In the genomic region with DNA sequence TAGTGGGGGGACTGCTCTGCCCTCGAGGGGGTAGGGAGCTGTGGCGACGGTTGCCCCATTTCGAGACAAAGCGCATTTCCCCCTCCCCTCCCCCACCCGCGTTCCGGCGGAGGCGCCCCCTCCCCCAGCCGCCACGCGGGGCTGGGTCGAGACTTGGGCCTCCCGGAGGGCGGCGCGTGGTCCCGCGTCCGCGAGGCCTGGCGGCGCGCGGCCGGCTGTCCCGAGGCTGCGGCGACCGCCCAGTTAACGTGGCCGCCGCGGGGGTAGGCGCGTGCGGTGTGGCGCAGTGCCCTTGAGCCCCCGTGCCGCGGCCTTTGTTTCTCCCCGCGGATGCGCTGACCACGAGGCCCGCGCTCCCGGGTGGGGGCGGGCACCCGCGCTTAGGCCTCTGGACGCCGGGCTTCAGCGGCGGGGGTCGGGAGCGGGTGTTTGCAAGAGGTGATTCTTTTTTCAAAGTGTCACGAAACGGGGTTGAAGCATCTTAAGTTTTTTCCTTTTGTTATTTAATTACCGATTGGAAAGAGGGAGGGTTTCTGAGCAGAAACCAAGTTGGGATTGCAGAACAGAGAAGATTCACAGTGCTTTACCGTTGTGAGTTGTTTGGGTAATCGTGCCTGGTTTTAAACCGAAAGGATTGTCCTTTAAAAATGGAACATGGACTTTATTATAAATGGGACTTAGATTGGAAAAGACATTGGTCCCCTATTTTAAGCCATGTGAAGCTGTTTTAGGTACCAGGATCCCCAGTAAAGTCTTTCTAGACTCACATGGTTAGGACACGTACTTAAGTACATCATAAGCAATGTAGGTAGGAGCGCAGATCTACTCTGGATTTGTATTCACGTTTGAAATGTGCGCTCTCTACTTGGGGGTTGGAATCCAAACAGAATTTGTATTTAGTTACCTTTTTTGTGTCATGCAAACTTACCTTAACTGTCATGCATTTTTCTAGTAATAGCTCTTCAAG, we compare ENCODE assay signal across 1 cellular context.
TF ChIP-seq lines count a peak whose summit lies in the region.

No MANE protein-coding gene starts in this region.

TF ChIP-seq in K562, 482 proteins besides CTCF, POLR2A, EP300 and RAD21 (continues in another document):
- TF ChIP-seq, protein P1, sequence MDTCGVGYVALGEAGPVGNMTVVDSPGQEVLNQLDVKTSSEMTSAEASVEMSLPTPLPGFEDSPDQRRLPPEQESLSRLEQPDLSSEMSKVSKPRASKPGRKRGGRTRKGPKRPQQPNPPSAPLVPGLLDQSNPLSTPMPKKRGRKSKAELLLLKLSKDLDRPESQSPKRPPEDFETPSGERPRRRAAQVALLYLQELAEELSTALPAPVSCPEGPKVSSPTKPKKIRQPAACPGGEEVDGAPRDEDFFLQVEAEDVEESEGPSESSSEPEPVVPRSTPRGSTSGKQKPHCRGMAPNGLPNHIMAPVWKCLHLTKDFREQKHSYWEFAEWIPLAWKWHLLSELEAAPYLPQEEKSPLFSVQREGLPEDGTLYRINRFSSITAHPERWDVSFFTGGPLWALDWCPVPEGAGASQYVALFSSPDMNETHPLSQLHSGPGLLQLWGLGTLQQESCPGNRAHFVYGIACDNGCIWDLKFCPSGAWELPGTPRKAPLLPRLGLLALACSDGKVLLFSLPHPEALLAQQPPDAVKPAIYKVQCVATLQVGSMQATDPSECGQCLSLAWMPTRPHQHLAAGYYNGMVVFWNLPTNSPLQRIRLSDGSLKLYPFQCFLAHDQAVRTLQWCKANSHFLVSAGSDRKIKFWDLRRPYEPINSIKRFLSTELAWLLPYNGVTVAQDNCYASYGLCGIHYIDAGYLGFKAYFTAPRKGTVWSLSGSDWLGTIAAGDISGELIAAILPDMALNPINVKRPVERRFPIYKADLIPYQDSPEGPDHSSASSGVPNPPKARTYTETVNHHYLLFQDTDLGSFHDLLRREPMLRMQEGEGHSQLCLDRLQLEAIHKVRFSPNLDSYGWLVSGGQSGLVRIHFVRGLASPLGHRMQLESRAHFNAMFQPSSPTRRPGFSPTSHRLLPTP (IDR thresholded peaks at IDR 0.05; ENCODE audit: borderline replicate concordance, extremely low read depth, insufficient read length): no peak
- TF ChIP-seq ZNF668 (CRISPR knock-in tag; IDR thresholded peaks at IDR 0.05): no peak
- TF ChIP-seq PCBP1 (IDR thresholded peaks at IDR 0.05; ENCODE audit: low read depth, low read length, poor library complexity, severe bottlenecking): peak; percentile 16
- TF ChIP-seq MYBL2 (IDR thresholded peaks at IDR 0.05; ENCODE audit: low read depth): no peak
- TF ChIP-seq MYBL2 (CRISPR knock-in tag; IDR thresholded peaks at IDR 0.05; ENCODE audit: borderline replicate concordance): no peak
- TF ChIP-seq, protein P2, sequence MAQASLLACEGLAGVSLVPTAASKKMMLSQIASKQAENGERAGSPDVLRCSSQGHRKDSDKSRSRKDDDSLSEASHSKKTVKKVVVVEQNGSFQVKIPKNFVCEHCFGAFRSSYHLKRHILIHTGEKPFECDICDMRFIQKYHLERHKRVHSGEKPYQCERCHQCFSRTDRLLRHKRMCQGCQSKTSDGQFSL (CRISPR knock-in tag; IDR thresholded peaks at IDR 0.05): peak; percentile 17; the same call in 1 of the 2 replicates
- TF ChIP-seq, protein P2 (tag; IDR thresholded peaks at IDR 0.05): no peak
- TF ChIP-seq, protein P3, sequence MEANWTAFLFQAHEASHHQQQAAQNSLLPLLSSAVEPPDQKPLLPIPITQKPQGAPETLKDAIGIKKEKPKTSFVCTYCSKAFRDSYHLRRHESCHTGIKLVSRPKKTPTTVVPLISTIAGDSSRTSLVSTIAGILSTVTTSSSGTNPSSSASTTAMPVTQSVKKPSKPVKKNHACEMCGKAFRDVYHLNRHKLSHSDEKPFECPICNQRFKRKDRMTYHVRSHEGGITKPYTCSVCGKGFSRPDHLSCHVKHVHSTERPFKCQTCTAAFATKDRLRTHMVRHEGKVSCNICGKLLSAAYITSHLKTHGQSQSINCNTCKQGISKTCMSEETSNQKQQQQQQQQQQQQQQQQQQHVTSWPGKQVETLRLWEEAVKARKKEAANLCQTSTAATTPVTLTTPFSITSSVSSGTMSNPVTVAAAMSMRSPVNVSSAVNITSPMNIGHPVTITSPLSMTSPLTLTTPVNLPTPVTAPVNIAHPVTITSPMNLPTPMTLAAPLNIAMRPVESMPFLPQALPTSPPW (CRISPR knock-in tag; IDR thresholded peaks at IDR 0.05): no peak; the same call in 1 of the 2 replicates
- no peak for TF ChIP-seq ETS2 (tag; IDR thresholded peaks at IDR 0.05; ENCODE audit: borderline replicate concordance, poor library complexity, severe bottlenecking)
- 0 out of 4 replicates have a peak, but pooled peaks of 1 of the 2 experiments have one; percentile 52 for TF ChIP-seq KDM1A (IDR thresholded peaks at IDR 0.05)
- TF ChIP-seq TEAD4 (IDR thresholded peaks at IDR 0.05; ENCODE audit: low read length): no peak; the same call in 1 of the 2 replicates
- 0 out of 2 replicates have a peak, but pooled peaks have one; percentile 30 for TF ChIP-seq TEAD4 (CRISPR knock-in tag; IDR thresholded peaks at IDR 0.05; ENCODE audit: borderline replicate concordance)
- TF ChIP-seq ADNP (tag; IDR thresholded peaks at IDR 0.05): no peak
- peak; percentile 37; the same call in 1 of the 2 replicates for TF ChIP-seq KLF13 (tag; IDR thresholded peaks at IDR 0.05; ENCODE audit: borderline replicate concordance, low read depth)
- TF ChIP-seq, protein P4, sequence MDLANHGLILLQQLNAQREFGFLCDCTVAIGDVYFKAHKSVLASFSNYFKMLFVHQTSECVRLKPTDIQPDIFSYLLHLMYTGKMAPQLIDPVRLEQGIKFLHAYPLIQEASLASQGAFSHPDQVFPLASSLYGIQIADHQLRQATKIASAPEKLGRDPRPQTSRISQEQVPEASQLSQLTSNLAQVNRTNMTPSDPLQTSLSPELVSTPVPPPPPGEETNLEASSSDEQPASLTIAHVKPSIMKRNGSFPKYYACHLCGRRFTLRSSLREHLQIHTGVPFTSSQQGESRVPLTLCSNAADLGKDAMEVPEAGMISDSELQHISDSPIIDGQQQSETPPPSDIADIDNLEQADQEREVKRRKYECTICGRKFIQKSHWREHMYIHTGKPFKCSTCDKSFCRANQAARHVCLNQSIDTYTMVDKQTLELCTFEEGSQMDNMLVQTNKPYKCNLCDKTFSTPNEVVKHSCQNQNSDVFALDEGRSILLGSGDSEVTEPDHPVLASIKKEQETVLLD (IDR thresholded peaks at IDR 0.05): no peak
- TF ChIP-seq RUNX1 (IDR thresholded peaks at IDR 0.05; ENCODE audit: low read depth): no peak
- no peak for TF ChIP-seq SRSF7 (optimal IDR thresholded peaks at IDR 0.05; ENCODE audit: low read depth, low read length)
- TF ChIP-seq, protein P5, sequence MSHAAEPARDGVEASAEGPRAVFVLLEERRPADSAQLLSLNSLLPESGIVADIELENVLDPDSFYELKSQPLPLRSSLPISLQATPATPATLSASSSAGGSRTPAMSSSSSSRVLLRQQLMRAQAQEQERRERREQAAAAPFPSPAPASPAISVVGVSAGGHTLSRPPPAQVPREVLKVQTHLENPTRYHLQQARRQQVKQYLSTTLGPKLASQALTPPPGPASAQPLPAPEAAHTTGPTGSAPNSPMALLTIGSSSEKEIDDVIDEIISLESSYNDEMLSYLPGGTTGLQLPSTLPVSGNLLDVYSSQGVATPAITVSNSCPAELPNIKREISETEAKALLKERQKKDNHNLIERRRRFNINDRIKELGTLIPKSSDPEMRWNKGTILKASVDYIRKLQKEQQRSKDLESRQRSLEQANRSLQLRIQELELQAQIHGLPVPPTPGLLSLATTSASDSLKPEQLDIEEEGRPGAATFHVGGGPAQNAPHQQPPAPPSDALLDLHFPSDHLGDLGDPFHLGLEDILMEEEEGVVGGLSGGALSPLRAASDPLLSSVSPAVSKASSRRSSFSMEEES (CRISPR knock-in tag; IDR thresholded peaks at IDR 0.05): no peak
- TF ChIP-seq, protein P6, sequence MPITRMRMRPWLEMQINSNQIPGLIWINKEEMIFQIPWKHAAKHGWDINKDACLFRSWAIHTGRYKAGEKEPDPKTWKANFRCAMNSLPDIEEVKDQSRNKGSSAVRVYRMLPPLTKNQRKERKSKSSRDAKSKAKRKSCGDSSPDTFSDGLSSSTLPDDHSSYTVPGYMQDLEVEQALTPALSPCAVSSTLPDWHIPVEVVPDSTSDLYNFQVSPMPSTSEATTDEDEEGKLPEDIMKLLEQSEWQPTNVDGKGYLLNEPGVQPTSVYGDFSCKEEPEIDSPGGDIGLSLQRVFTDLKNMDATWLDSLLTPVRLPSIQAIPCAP (CRISPR knock-in tag; IDR thresholded peaks at IDR 0.05; ENCODE audit: borderline replicate concordance): no peak
- no peak for TF ChIP-seq POLR2AphosphoS5 (IDR thresholded peaks at IDR 0.05; ENCODE audit: control insufficient read depth, insufficient read depth, low read depth, low read length)
- no peak for TF ChIP-seq ZNF644 (tag; IDR thresholded peaks at IDR 0.05; ENCODE audit: low read depth)
- TF ChIP-seq SOX6 (IDR thresholded peaks at IDR 0.05): no peak
- TF ChIP-seq, protein P7, sequence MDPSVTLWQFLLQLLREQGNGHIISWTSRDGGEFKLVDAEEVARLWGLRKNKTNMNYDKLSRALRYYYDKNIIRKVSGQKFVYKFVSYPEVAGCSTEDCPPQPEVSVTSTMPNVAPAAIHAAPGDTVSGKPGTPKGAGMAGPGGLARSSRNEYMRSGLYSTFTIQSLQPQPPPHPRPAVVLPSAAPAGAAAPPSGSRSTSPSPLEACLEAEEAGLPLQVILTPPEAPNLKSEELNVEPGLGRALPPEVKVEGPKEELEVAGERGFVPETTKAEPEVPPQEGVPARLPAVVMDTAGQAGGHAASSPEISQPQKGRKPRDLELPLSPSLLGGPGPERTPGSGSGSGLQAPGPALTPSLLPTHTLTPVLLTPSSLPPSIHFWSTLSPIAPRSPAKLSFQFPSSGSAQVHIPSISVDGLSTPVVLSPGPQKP (CRISPR knock-in tag; IDR thresholded peaks at IDR 0.05): no peak
- no peak for TF ChIP-seq ZNF12 (CRISPR knock-in tag; IDR thresholded peaks at IDR 0.05)
- no peak for TF ChIP-seq MAFK (IDR thresholded peaks at IDR 0.05; ENCODE audit: low read length)
- TF ChIP-seq CSDE1 (IDR thresholded peaks at IDR 0.05): no peak
- peak; percentile 19 for TF ChIP-seq SAP30 (IDR thresholded peaks at IDR 0.05; ENCODE audit: borderline replicate concordance, insufficient read depth, low read depth, low read length, poor library complexity, severe bottlenecking)
- peak; percentile 77; the same call in 1 of the 2 replicates for TF ChIP-seq L3MBTL2 (IDR thresholded peaks at IDR 0.05)
- peak; percentile 45; the same call in 1 of the 2 replicates for TF ChIP-seq SP1 (CRISPR knock-in tag; IDR thresholded peaks at IDR 0.05)
- no peak for TF ChIP-seq TOE1 (IDR thresholded peaks at IDR 0.05; ENCODE audit: borderline replicate concordance)
- TF ChIP-seq TOE1 (CRISPR knock-in tag; IDR thresholded peaks at IDR 0.05; ENCODE audit: borderline replicate concordance, low read depth): no peak
- TF ChIP-seq, protein P8, sequence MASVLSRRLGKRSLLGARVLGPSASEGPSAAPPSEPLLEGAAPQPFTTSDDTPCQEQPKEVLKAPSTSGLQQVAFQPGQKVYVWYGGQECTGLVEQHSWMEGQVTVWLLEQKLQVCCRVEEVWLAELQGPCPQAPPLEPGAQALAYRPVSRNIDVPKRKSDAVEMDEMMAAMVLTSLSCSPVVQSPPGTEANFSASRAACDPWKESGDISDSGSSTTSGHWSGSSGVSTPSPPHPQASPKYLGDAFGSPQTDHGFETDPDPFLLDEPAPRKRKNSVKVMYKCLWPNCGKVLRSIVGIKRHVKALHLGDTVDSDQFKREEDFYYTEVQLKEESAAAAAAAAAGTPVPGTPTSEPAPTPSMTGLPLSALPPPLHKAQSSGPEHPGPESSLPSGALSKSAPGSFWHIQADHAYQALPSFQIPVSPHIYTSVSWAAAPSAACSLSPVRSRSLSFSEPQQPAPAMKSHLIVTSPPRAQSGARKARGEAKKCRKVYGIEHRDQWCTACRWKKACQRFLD (CRISPR knock-in tag; IDR thresholded peaks at IDR 0.05): no peak
- TF ChIP-seq, protein P9, sequence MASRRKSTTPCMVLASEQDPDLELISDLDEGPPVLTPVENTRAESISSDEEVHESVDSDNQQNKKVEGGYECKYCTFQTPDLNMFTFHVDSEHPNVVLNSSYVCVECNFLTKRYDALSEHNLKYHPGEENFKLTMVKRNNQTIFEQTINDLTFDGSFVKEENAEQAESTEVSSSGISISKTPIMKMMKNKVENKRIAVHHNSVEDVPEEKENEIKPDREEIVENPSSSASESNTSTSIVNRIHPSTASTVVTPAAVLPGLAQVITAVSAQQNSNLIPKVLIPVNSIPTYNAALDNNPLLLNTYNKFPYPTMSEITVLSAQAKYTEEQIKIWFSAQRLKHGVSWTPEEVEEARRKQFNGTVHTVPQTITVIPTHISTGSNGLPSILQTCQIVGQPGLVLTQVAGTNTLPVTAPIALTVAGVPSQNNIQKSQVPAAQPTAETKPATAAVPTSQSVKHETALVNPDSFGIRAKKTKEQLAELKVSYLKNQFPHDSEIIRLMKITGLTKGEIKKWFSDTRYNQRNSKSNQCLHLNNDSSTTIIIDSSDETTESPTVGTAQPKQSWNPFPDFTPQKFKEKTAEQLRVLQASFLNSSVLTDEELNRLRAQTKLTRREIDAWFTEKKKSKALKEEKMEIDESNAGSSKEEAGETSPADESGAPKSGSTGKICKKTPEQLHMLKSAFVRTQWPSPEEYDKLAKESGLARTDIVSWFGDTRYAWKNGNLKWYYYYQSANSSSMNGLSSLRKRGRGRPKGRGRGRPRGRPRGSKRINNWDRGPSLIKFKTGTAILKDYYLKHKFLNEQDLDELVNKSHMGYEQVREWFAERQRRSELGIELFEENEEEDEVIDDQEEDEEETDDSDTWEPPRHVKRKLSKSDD (conservative IDR thresholded peaks at IDR 0.05; ENCODE audit: low read length): no peak
- no peak; a peak in 2 of 4 replicates for TF ChIP-seq MAZ (CRISPR knock-in tag; conservative IDR thresholded peaks at IDR 0.05 in 1 of 2, IDR thresholded peaks at IDR 0.05 in 1 of 2)
- no peak for TF ChIP-seq KLF16 (IDR thresholded peaks at IDR 0.05)
- no peak for TF ChIP-seq ZBTB8A (IDR thresholded peaks at IDR 0.05; ENCODE audit: partially characterized antibody)
- no peak for TF ChIP-seq SIX5 (IDR thresholded peaks at IDR 0.05; ENCODE audit: borderline replicate concordance in 1 of 2, insufficient read depth in 1 of 2, low read depth in 1 of 2, low read length in 2 of 2)
- peak; percentile 72; the same call in 1 of the 2 replicates for TF ChIP-seq GTF2E2 (tag; IDR thresholded peaks at IDR 0.05)
- no peak for TF ChIP-seq NR2C2 (CRISPR knock-in tag; IDR thresholded peaks at IDR 0.05)
- no peak for TF ChIP-seq NR2C2 (tag; IDR thresholded peaks at IDR 0.05)
- TF ChIP-seq, protein P10, sequence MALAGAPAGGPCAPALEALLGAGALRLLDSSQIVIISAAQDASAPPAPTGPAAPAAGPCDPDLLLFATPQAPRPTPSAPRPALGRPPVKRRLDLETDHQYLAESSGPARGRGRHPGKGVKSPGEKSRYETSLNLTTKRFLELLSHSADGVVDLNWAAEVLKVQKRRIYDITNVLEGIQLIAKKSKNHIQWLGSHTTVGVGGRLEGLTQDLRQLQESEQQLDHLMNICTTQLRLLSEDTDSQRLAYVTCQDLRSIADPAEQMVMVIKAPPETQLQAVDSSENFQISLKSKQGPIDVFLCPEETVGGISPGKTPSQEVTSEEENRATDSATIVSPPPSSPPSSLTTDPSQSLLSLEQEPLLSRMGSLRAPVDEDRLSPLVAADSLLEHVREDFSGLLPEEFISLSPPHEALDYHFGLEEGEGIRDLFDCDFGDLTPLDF (CRISPR knock-in tag; IDR thresholded peaks at IDR 0.05): no peak
- TF ChIP-seq MYNN (IDR thresholded peaks at IDR 0.05): no peak
- TF ChIP-seq MYNN (CRISPR knock-in tag; IDR thresholded peaks at IDR 0.05): no peak
- TF ChIP-seq SMARCA4 (IDR thresholded peaks at IDR 0.05): no peak
